ENCODE assay signal across 11 cellular contexts in genomic region chr1:204479387-204480136, GRCh38. TPM values are rescaled to one million over a fixed set of nuclear protein-coding genes. Genes with fewer than 3 reads are reported as not detected.
DNase-seq lines count a peak whose midpoint lies in the region; ATAC-seq and TF ChIP-seq lines count a peak whose summit lies in the region.
"Had no signal": no experiment of that assay in that cellular context is flagged by ENCODE, and none has a peak within 500 bp of the region (broad histone marks: within the 10 kb centered on the region; RNA-seq: fewer than 3 reads in every experiment).

No MANE protein-coding gene starts in this region.

- H3K9me3 Mint-ChIP-seq in stimulated activated effector memory CD8-positive, alpha-beta T cell treated with anti-CD3 and anti-CD28 coated beads, Interleukin-12 subunit alpha, Interleukin-12 subunit beta, amount 100 ng/mL, for 72 hours, result no peaks in the 10 kb centered on the region

- peaks cover 15% of the 10 kb centered on the region; the same call in 1 of the 2 replicates for H4K20me1 ChIP-seq in PC-3 (ENCODE audit: low read length)

- H3K4me3 ChIP-seq in PC-3 (ENCODE audit: low read length), result no peak overlapping the region
- no peak overlapping the region for H3K4me3 ChIP-seq in testis
- H3K4me3 ChIP-seq: K562, SJSA1 had no signal

- H3K9me3 ChIP-seq in PC-3 (ENCODE audit: low read length), result no peaks in the 10 kb centered on the region
- no peaks in the 10 kb centered on the region for H3K9me3 ChIP-seq in testis
- H3K9me3 ChIP-seq: SJSA1 had no signal

- TF ChIP-seq CTCF in GM10248 (IDR thresholded peaks at IDR 0.05; ENCODE audit: control extremely low read depth, extremely low read depth, low read depth, missing control alignments) (no peak), PC-3 (conservative IDR thresholded peaks at IDR 0.05; ENCODE audit: low read depth, low read length) (no peak), testis (IDR thresholded peaks at IDR 0.05) (no peak)

- POLR2A ChIA-PET in GM10248 (lab: Yijun Ruan, JAX), result interaction anchor here (1.3 kb wide), 1 partner anchor 13 kb away, joined by 4 read pairs; no protein-coding TSS in a partner anchor
- POLR2A ChIA-PET in PC-3 (lab: Charles Lee; ENCODE audit: unreplicated experiment), result no interaction called here

- H3K4me2 ChIP-seq in PC-3 (ENCODE audit: low read length), result peak overlapping the region; percentile 27

- WGBS in testis, 2 donors, result 82 to 85% methylated on average over 8 to 13 of the region's 13 CpGs

- H3K4me1 ChIP-seq in PC-3 (ENCODE audit: insufficient read depth, low read length) (peaks cover 14% of the 10 kb centered on the region), testis (peaks cover 40% of the 10 kb centered on the region)

- TF ChIP-seq POLR2A in testis (IDR thresholded peaks at IDR 0.05), result no peak

- CTCF ChIA-PET in GM10248 (lab: Yijun Ruan, JAX), result interaction anchor here (1.6 to 39.3 kb wide), 6 partner anchors 8 to 33 kb away, joined by 5 to 1775 read pairs (median 36); partner anchors contain the start of gene PIK3C2B
- CTCF ChIA-PET in PC-3 (lab: Charles Lee), result no interaction called here

- no peak overlapping the region for H3K9ac ChIP-seq in PC-3 (ENCODE audit: low read length)

- DNase-seq in GM10248 (ENCODE audit: extremely low spot score), result peak; percentile 10
- peak; percentile 75 for DNase-seq in PC-3
- peak; percentile 73 for DNase-seq in islet precursor cell
- no peak for DNase-seq in stimulated activated effector memory CD8-positive, alpha-beta T cell treated with anti-CD3 and anti-CD28 coated beads, Interleukin-12 subunit alpha, Interleukin-12 subunit beta, amount 100 ng/mL, for 72 hours (ENCODE audit: low spot score in 2 of 2)
- no peak for DNase-seq in testis
- DNase-seq in GDM1 (lab: John Stamatoyannopoulos, UW), result no peak
- DNase-seq: activated CD4-positive, alpha-beta T cell treated with anti-CD3 and anti-CD28 coated beads, Interleukin-2, amount 50 U/mL, for 4 hours; amniotic stem cell had no signal

- H3K79me2 ChIP-seq in PC-3 (ENCODE audit: low read length), result peaks cover 31% of the 10 kb centered on the region; the same call in 1 of the 2 replicates

- H3K9me2 ChIP-seq in PC-3 (replicated peaks; ENCODE audit: low read length), result no peaks in the 10 kb centered on the region

- peak overlapping the region; percentile 8 for H3K4me3 Mint-ChIP-seq in stimulated activated effector memory CD8-positive, alpha-beta T cell treated with anti-CD3 and anti-CD28 coated beads, Interleukin-12 subunit alpha, Interleukin-12 subunit beta, amount 100 ng/mL, for 72 hours

- BruUV-seq in PC-3 (replicated peaks; lab: Mats Ljungman, UMichigan), result no TSS peak

- H3K36me3 Mint-ChIP-seq in stimulated activated effector memory CD8-positive, alpha-beta T cell treated with anti-CD3 and anti-CD28 coated beads, Interleukin-12 subunit alpha, Interleukin-12 subunit beta, amount 100 ng/mL, for 72 hours, result peaks cover 6% of the 10 kb centered on the region

- H3K27ac ChIP-seq in PC-3 (ENCODE audit: low read length) (no peak overlapping the region), testis (no peak overlapping the region)
- H3K27ac ChIP-seq: SJSA1 had no signal

- ATAC-seq in PC-3, result peak; percentile 34; the same call in 1 of the 2 replicates
- ATAC-seq in stimulated activated effector memory CD8-positive, alpha-beta T cell treated with anti-CD3 and anti-CD28 coated beads, Interleukin-12 subunit alpha, Interleukin-12 subunit beta, amount 100 ng/mL, for 72 hours, result no peak
- no peak for ATAC-seq in HG03139 (IDR thresholded peaks at IDR 0.05; ENCODE audit: unreplicated experiment)
- ATAC-seq: K562 had no signal

- H2AFZ ChIP-seq in PC-3 (ENCODE audit: low read length), result no peak overlapping the region

- H3K27ac Mint-ChIP-seq in stimulated activated effector memory CD8-positive, alpha-beta T cell treated with anti-CD3 and anti-CD28 coated beads, Interleukin-12 subunit alpha, Interleukin-12 subunit beta, amount 100 ng/mL, for 72 hours, result peak overlapping the region; percentile 92

- H3K4me1 Mint-ChIP-seq in stimulated activated effector memory CD8-positive, alpha-beta T cell treated with anti-CD3 and anti-CD28 coated beads, Interleukin-12 subunit alpha, Interleukin-12 subunit beta, amount 100 ng/mL, for 72 hours, result peaks cover 89% of the 10 kb centered on the region

- H3F3A ChIP-seq in PC-3 (ENCODE audit: low read length, unreplicated experiment), result no peaks in the 10 kb centered on the region

- H3K27me3 ChIP-seq in PC-3 (ENCODE audit: low read length), result no peaks in the 10 kb centered on the region
- H3K27me3 ChIP-seq in testis, result no peaks in the 10 kb centered on the region

- H3K36me3 ChIP-seq in PC-3 (ENCODE audit: low read depth, low read length), result 0 out of 2 replicates have a peak, but pooled peaks cover 4% of the 10 kb centered on the region
- H3K36me3 ChIP-seq in testis (ENCODE audit: low read depth, missing control alignments), result no peaks in the 10 kb centered on the region
- H3K36me3 ChIP-seq: SJSA1 had no signal

- intact Hi-C loops in PC-3 (cut with micrococcal nuclease) (no loop called here), testis (cut with DNase I; ENCODE audit: low total_unique reads) (no loop called here)

RNA-seq across cellular contexts. Expression of gene PIK3C2B, which starts 15.0 kb away (rescaled TPM):
- total RNA-seq in PC-3 (2014; rRNA removed) (34.7 and 35.3 TPM in 2 replicates), testis (10 to 100 TPM; 12.7 to 20.1 TPM)
- 7.6 TPM for polyA plus RNA-seq in testis (ENCODE audit: insufficient read depth, low read depth, low replicate concordance)

RNA-seq across cellular contexts. Expression of gene MDM4, which starts 36.6 kb away (rescaled TPM):
- 36.3 and 55.7 TPM in 2 replicates for total RNA-seq in PC-3 (2014; rRNA removed)
- total RNA-seq in testis, result 100 to 1,000 TPM in 1 of 2 donors, 10 to 100 TPM in 1; 96.2 to 110 TPM
- 43.3 TPM for polyA plus RNA-seq in testis (ENCODE audit: insufficient read depth, low read depth, low replicate concordance)

Comparison
In these comparisons a context has a peak if more than half of its experiments do, and no peak if none do; other contexts are left out.
1. DNase-seq: peak in GM10248 (single experiment), PC-3 (single experiment) and islet precursor cell (single experiment); none in stimulated activated effector memory CD8-positive, alpha-beta T cell treated with anti-CD3 and anti-CD28 coated beads, Interleukin-12 subunit alpha, Interleukin-12 subunit beta, amount 100 ng/mL, for 72 hours (0 of 2), testis (single experiment) and GDM1 (single experiment).